In genomic region chr9:137222190-137223077, GRCh38 we compare ENCODE assay signal across 8 cellular contexts. TPM values are rescaled to one million over a fixed set of nuclear protein-coding genes. Genes with fewer than 3 reads are reported as not detected.
DNase-seq lines count a peak whose midpoint lies in the region; ATAC-seq and TF ChIP-seq lines count a peak whose summit lies in the region.

Gene RNF208 (minus strand): TSS chr9:137222240. CDS start chr9:137221212, 1,028 bp downstream.

- H3K27me3 ChIP-seq in Peyer's patch = no peaks in the 10 kb centered on the region
- no peaks in the 10 kb centered on the region for H3K27me3 ChIP-seq in endodermal cell (ENCODE audit: control insufficient read depth, insufficient read depth, low read length, poor library complexity, severe bottlenecking)

- peak within 1 kb of the TSS; percentile 61 for H3K4me3 Mint-ChIP-seq in endodermal cell
- H3K4me3 Mint-ChIP-seq in natural killer cell = peak within 1 kb of the TSS; percentile 86

- H3K36me3 Mint-ChIP-seq in endodermal cell (ENCODE audit: low read depth) (peaks cover 3% of the 10 kb centered on the region), natural killer cell (no peaks in the 10 kb centered on the region)

- H3K9ac ChIP-seq in endodermal cell (ENCODE audit: extremely low read depth, low read length, poor library complexity, severe bottlenecking) = peak within 1 kb of the TSS; percentile 11

- intact Hi-C loops in natural killer cell (cut with micrococcal nuclease) = loop anchor here (1.0 to 5.0 kb wide), 4 partner anchors 18 to 95 kb away; partner anchors contain the start of genes NDOR1, NELFB, TMEM203 and TUBB4B

- H3K9me3 Mint-ChIP-seq in endodermal cell (no peaks in the 10 kb centered on the region), natural killer cell (no peaks in the 10 kb centered on the region)

- H3K9me3 ChIP-seq in Peyer's patch (no peaks in the 10 kb centered on the region), endodermal cell (ENCODE audit: control insufficient read depth, low read length) (no peaks in the 10 kb centered on the region)

- ATAC-seq in GM21390 (IDR thresholded peaks at IDR 0.05; ENCODE audit: unreplicated experiment) = peak; percentile 2
- no peak for ATAC-seq in natural killer cell
- no peak for ATAC-seq in GM21423 (IDR thresholded peaks at IDR 0.05; ENCODE audit: unreplicated experiment)

- H3K27ac ChIP-seq in Peyer's patch (peak within 1 kb of the TSS; percentile 85 to 93 (median 90)), endodermal cell (ENCODE audit: low read depth, low read length) (no peak within 1 kb of the TSS)

- H3K4me3 ChIP-seq in AG09309 (ENCODE audit: control insufficient read depth, low read depth, low read length) = peak within 1 kb of the TSS; percentile 91
- H3K4me3 ChIP-seq in Peyer's patch = peak within 1 kb of the TSS; percentile 62 to 84 (median 72)
- H3K4me3 ChIP-seq in endodermal cell (ENCODE audit: low read length) = peak within 1 kb of the TSS; percentile 89

- DNase-seq in AG09309 (ENCODE audit: low read depth) (no peak), Peyer's patch (peak in 1 of 3 donors; percentile 67), endodermal cell (peak; percentile 82), natural killer cell (no peak), COR-L47 (lab: John Stamatoyannopoulos, UW) (no peak), DMS79 treated with DMSO at 0.1 percent for 48 hours (lab: John Stamatoyannopoulos, UW) (no peak)

- TF ChIP-seq CTCF in AG09309 (IDR thresholded peaks at IDR 0.05; ENCODE audit: control insufficient read depth, insufficient read depth, low read depth, low read length, missing control alignments) (no peak), Peyer's patch (IDR thresholded peaks at IDR 0.05) (no peak), endodermal cell (conservative IDR thresholded peaks at IDR 0.05) (no peak), natural killer cell (IDR thresholded peaks at IDR 0.05) (no peak)

- H3K4me1 Mint-ChIP-seq in endodermal cell = peaks cover 11% of the 10 kb centered on the region
- peaks cover 1 to 7% of the 10 kb centered on the region in 2 donors for H3K4me1 Mint-ChIP-seq in natural killer cell

- no peaks in the 10 kb centered on the region for H3K27me3 Mint-ChIP-seq in endodermal cell (ENCODE audit: insufficient read depth)
- peaks cover 0 to under 1% of the 10 kb centered on the region in 2 donors for H3K27me3 Mint-ChIP-seq in natural killer cell (ENCODE audit: low read depth in 2 of 2)

- H3K27ac Mint-ChIP-seq in endodermal cell (peak within 1 kb of the TSS; percentile 48), natural killer cell (peak within 1 kb of the TSS; percentile 62 to 88)

- TF ChIP-seq POLR2A in Peyer's patch (IDR thresholded peaks at IDR 0.05) = no peak

- WGBS in endodermal cell (ENCODE audit: insufficient coverage in 1 of 2, insufficient read length in 1 of 2), 2 experiments = 10 to 20% methylated on average over 30 to 88 of the region's 88 CpGs

- H3K4me1 ChIP-seq in Peyer's patch (peaks cover 8 to 44% (median 17%) of the 10 kb centered on the region in 4 donors), endodermal cell (ENCODE audit: control insufficient read depth, insufficient read depth, low read length) (peaks cover 21% of the 10 kb centered on the region)

- no peaks in the 10 kb centered on the region for H3K36me3 ChIP-seq in Peyer's patch
- no peaks in the 10 kb centered on the region for H3K36me3 ChIP-seq in endodermal cell (ENCODE audit: control insufficient read depth, insufficient read depth, low read length)

RNA-seq across cellular contexts. Expression of gene RNF208, which starts in this region (rescaled TPM):
- 1 to 10 TPM in 2 of 4 donors, not detected in 2; 4.4 to 5.9 TPM for total RNA-seq in Peyer's patch
- 10 to 100 TPM; 10.5 to 15.6 TPM for total RNA-seq in endodermal cell
- polyA plus RNA-seq in endodermal cell (2013, experiment 1 of 2) = 10.5 TPM
- polyA plus RNA-seq in endodermal cell (2013, experiment 2 of 2) = 9.9 TPM
- 1 to 10 TPM in 1 of 3 donors, under 1 TPM in 2; 0.82 to 1.6 (median 0.93) TPM for total RNA-seq in natural killer cell
